In genomic region chr22:38707984-38708383, GRCh38 we compare ENCODE assay signal across 11 cellular contexts. TPM values are rescaled to one million over a fixed set of nuclear protein-coding genes. Genes with fewer than 3 reads are reported as not detected.
A peak's percentile ranks its signal among the peaks of the same experiment; 100 is the strongest.
DNase-seq lines count a peak whose midpoint lies in the region; ATAC-seq and TF ChIP-seq lines count a peak whose summit lies in the region.
"Had no signal": no experiment of that assay in that cellular context is flagged by ENCODE, and none has a peak within 500 bp of the region (broad histone marks: within the 10 kb centered on the region; RNA-seq: fewer than 3 reads in every experiment).

No MANE protein-coding gene starts in this region.

- H3K4me1 ChIP-seq in iPS-20b (ENCODE audit: insufficient read depth, low read length) (peaks cover 35% of the 10 kb centered on the region), upper lobe of right lung (peaks cover 27% of the 10 kb centered on the region)

- peaks cover 6% of the 10 kb centered on the region for H3K36me3 Mint-ChIP-seq in activated naive CD4-positive, alpha-beta T cell treated with anti-CD3 and anti-CD28 coated beads, Interleukin-2, amount 50 U/mL, for 24 hours

- TF ChIP-seq CTCF in VCaP (conservative IDR thresholded peaks at IDR 0.05), result no peak
- no peak for TF ChIP-seq CTCF in upper lobe of right lung (IDR thresholded peaks at IDR 0.05)

- H3K9me3 Mint-ChIP-seq in activated naive CD4-positive, alpha-beta T cell treated with anti-CD3 and anti-CD28 coated beads, Interleukin-2, amount 50 U/mL, for 24 hours, result no peaks in the 10 kb centered on the region

- H3K27me3 ChIP-seq in iPS-20b (ENCODE audit: insufficient read depth, low read length) (no peaks in the 10 kb centered on the region), upper lobe of right lung (no peaks in the 10 kb centered on the region)
- H3K27me3 ChIP-seq: foreskin keratinocyte had no signal

- no peak for ATAC-seq in upper lobe of right lung
- ATAC-seq: foreskin keratinocyte had no signal

- intact Hi-C loops in upper lobe of right lung (cut with DNase I), result no loop called here

- H3K36me3 ChIP-seq in iPS-20b (ENCODE audit: insufficient read depth, low read depth, low read length) (peaks cover 28% of the 10 kb centered on the region), upper lobe of right lung (peaks cover 16% of the 10 kb centered on the region)

- peak overlapping the region; percentile 93 for H3K4me3 Mint-ChIP-seq in activated naive CD4-positive, alpha-beta T cell treated with anti-CD3 and anti-CD28 coated beads, Interleukin-2, amount 50 U/mL, for 24 hours

- DNase-seq in activated naive CD4-positive, alpha-beta T cell treated with Interleukin-2 at 50 U/mL for 16 hours, result no peak
- DNase-seq in upper lobe of right lung (no peak), NCI-H128 (lab: John Stamatoyannopoulos, UW; ENCODE audit: unreplicated experiment) (no peak), NCI-H226 (no peak), medulla oblongata (ENCODE audit: extremely low spot score) (no peak)
- DNase-seq: caudate nucleus, NCI-H446 treated with DMSO at 0.1 percent for 48 hours had no signal

- peaks cover 77% of the 10 kb centered on the region for H3K4me1 Mint-ChIP-seq in activated naive CD4-positive, alpha-beta T cell treated with anti-CD3 and anti-CD28 coated beads, Interleukin-2, amount 50 U/mL, for 24 hours

- H3K27me3 Mint-ChIP-seq in activated naive CD4-positive, alpha-beta T cell treated with anti-CD3 and anti-CD28 coated beads, Interleukin-2, amount 50 U/mL, for 24 hours, result no peaks in the 10 kb centered on the region

- H3K4me3 ChIP-seq in iPS-20b (ENCODE audit: low read length), result peak overlapping the region; percentile 88
- peak overlapping the region; percentile 84 for H3K4me3 ChIP-seq in upper lobe of right lung

- peak overlapping the region; percentile 3 for H3K27ac Mint-ChIP-seq in activated naive CD4-positive, alpha-beta T cell treated with anti-CD3 and anti-CD28 coated beads, Interleukin-2, amount 50 U/mL, for 24 hours

- H3K9me3 ChIP-seq in iPS-20b (ENCODE audit: insufficient read depth, low read depth, low read length), result no peaks in the 10 kb centered on the region
- H3K9me3 ChIP-seq in upper lobe of right lung, result no peaks in the 10 kb centered on the region

- H3K9ac ChIP-seq in iPS-20b (ENCODE audit: low read depth, low read length), result no peak overlapping the region

- H3K27ac ChIP-seq in VCaP, result peak overlapping the region; percentile 90
- H3K27ac ChIP-seq in iPS-20b (ENCODE audit: low read length), result no peak overlapping the region
- no peak overlapping the region for H3K27ac ChIP-seq in upper lobe of right lung
- H3K27ac ChIP-seq: foreskin keratinocyte had no signal

RNA-seq across cellular contexts. Expression of gene GTPBP1, which starts 2.2 kb away (rescaled TPM):
- 72.5 TPM for total RNA-seq in upper lobe of right lung

RNA-seq across cellular contexts. Expression of gene JOSD1, which starts 7.2 kb away (rescaled TPM):
- 52.1 TPM for total RNA-seq in upper lobe of right lung

RNA-seq across cellular contexts. Expression of gene TOMM22, which starts 26.2 kb away (rescaled TPM):
- 51.6 TPM for total RNA-seq in upper lobe of right lung

RNA-seq across cellular contexts. Expression of gene SUN2, which starts 47.8 kb away (rescaled TPM):
- total RNA-seq in upper lobe of right lung, result 242 TPM

RNA-seq across cellular contexts. Expression of gene CBY1, which starts 51.5 kb away (rescaled TPM):
- 34.6 TPM for total RNA-seq in upper lobe of right lung
